Comparison of ENCODE assay signal across 16 cellular contexts in genomic region chr1:64687725-64688285, GRCh38. TPM values are rescaled to one million over a fixed set of nuclear protein-coding genes. Genes with fewer than 3 reads are reported as not detected.
DNase-seq lines count a peak whose midpoint lies in the region; ATAC-seq, FAIRE-seq and TF ChIP-seq lines count a peak whose summit lies in the region.
"Had no signal": no experiment of that assay in that cellular context is flagged by ENCODE, and none has a peak within 500 bp of the region (broad histone marks: within the 10 kb centered on the region; RNA-seq: fewer than 3 reads in every experiment).

No MANE protein-coding gene starts in this region.

- H3K27ac ChIP-seq in breast epithelium (peak overlapping the region in 1 of 2 donors; percentile 26), transverse colon (no peak overlapping the region)
- H3K27ac ChIP-seq: adrenal gland had no signal

- DNase-seq in MCF 10A (ENCODE audit: unreplicated experiment) (peak; percentile 28), breast epithelium (ENCODE audit: low spot score in 2 of 2) (no peak), amniotic epithelial cell (ENCODE audit: low read depth) (peak; percentile 65), left ventricle myocardium superior (no peak), transverse colon (peak; percentile 11), hepatic stellate cell (ENCODE audit: low spot score) (no peak), GM12891 (ENCODE audit: insufficient read length, low spot score) (no peak)
- DNase-seq: activated T-cell treated with anti-CD3 and anti-CD28 coated beads, Interleukin-2, amount 50 U/mL, for 24 hours; Caco-2; endodermal cell; NCI-H1092; NCI-H526; stimulated activated CD8-positive, alpha-beta memory T cell treated with anti-CD3 and anti-CD28 coated beads, Interleukin-4, amount 100 ng/mL, for 48 hours had no signal

- in situ Hi-C loops in transverse colon (cut with MboI; ENCODE audit: low pct_ligation_motif_present in 1 of 4, low pct_unique_long_range_greater_than_20kb in 1 of 4, low sequenced_read_pairs in 3 of 4), result loop anchor here in 3 of 4 donors (10.0 to 25.0 kb wide), 2 partner anchors 137 to 426 kb away; no protein-coding TSS in a partner anchor

- H3K27ac Mint-ChIP-seq in MCF 10A (ENCODE audit: low read depth, unreplicated experiment), result no peak overlapping the region
- H3K27ac Mint-ChIP-seq: activated T-cell treated with anti-CD3 and anti-CD28 coated beads, Interleukin-2, amount 50 U/mL, for 24 hours had no signal

- H3K4me1 ChIP-seq in breast epithelium, result no peaks in the 10 kb centered on the region
- H3K4me1 ChIP-seq in transverse colon, result peaks cover 0 to 12% (median 8%) of the 10 kb centered on the region in 4 donors
- H3K4me1 ChIP-seq: Caco-2 had no signal

- ATAC-seq in left ventricle myocardium superior (peak; percentile 27), GM21737 (IDR thresholded peaks at IDR 0.05; ENCODE audit: unreplicated experiment) (no peak)

- no TSS peak for BruUV-seq in MCF 10A (replicated peaks; lab: Mats Ljungman, UMichigan)

- H3K4me1 Mint-ChIP-seq in MCF 10A (ENCODE audit: insufficient read depth, unreplicated experiment), result peaks cover 19% of the 10 kb centered on the region

- no peaks in the 10 kb centered on the region for H3K27me3 ChIP-seq in breast epithelium
- H3K27me3 ChIP-seq in transverse colon, result no peaks in the 10 kb centered on the region
- H3K27me3 ChIP-seq: adrenal gland had no signal

- TF ChIP-seq EP300 in transverse colon (IDR thresholded peaks at IDR 0.05; ENCODE audit: low read depth), result no peak

- H3K36me3 Mint-ChIP-seq in MCF 10A (ENCODE audit: insufficient read depth, unreplicated experiment), result no peaks in the 10 kb centered on the region

- intact Hi-C loops in MCF 10A (cut with micrococcal nuclease) (loop anchor here (1.0 to 5.0 kb wide), 3 partner anchors 58 to 334 kb away; no protein-coding TSS in a partner anchor), breast epithelium (cut with DNase I; ENCODE audit: low total_unique reads) (loop anchor here (5.0 kb wide), 1 partner anchor 144 kb away; no protein-coding TSS in a partner anchor), left ventricle myocardium superior (cut with micrococcal nuclease) (loop anchor here (2.0 kb wide), 1 partner anchor 137 kb away; no protein-coding TSS in a partner anchor), transverse colon (cut with DNase I; ENCODE audit: low total_unique reads) (no loop called here)

- TF ChIP-seq CTCF in MCF 10A (IDR thresholded peaks at IDR 0.05; ENCODE audit: unreplicated experiment) (no peak), breast epithelium (IDR thresholded peaks at IDR 0.05) (no peak), transverse colon (IDR thresholded peaks at IDR 0.05) (no peak)

- POLR2A ChIA-PET in MCF 10A (lab: Yijun Ruan, JAX), result interaction anchor here (0.7 kb wide), 1 partner anchor 137 kb away, joined by 3 read pairs; no protein-coding TSS in a partner anchor

- H3K9me3 ChIP-seq in breast epithelium (no peaks in the 10 kb centered on the region), transverse colon (no peaks in the 10 kb centered on the region)
- H3K9me3 ChIP-seq: adrenal gland, Caco-2 had no signal

- H3K36me3 ChIP-seq in breast epithelium (no peaks in the 10 kb centered on the region), transverse colon (no peaks in the 10 kb centered on the region)

- CTCF ChIA-PET in MCF 10A (lab: Yijun Ruan, JAX), result interaction anchor here (0.6 to 3.9 kb wide), 10 partner anchors 9 to 1000 kb away, joined by 3 to 36 read pairs (median 3); no protein-coding TSS in a partner anchor

- H3K4me3 ChIP-seq in breast epithelium (no peak overlapping the region), transverse colon (no peak overlapping the region)
- H3K4me3 ChIP-seq: adrenal gland had no signal

- no peaks in the 10 kb centered on the region for H3K9me3 Mint-ChIP-seq in MCF 10A (ENCODE audit: unreplicated experiment)
- H3K9me3 Mint-ChIP-seq: activated T-cell treated with anti-CD3 and anti-CD28 coated beads, Interleukin-2, amount 50 U/mL, for 24 hours; endodermal cell had no signal

- TF ChIP-seq POLR2A in breast epithelium (IDR thresholded peaks at IDR 0.05) (no peak), transverse colon (IDR thresholded peaks at IDR 0.05) (no peak), GM12891 (IDR thresholded peaks at IDR 0.05; ENCODE audit: low read depth, low read length) (no peak)

- 61 to 74% methylated on average over 3 of the region's 3 CpGs for WGBS in transverse colon (ENCODE audit: low coverage in 1 of 2), 2 donors

- H3K4me3 Mint-ChIP-seq in MCF 10A (ENCODE audit: unreplicated experiment), result no peak overlapping the region
- H3K4me3 Mint-ChIP-seq: activated T-cell treated with anti-CD3 and anti-CD28 coated beads, Interleukin-2, amount 50 U/mL, for 24 hours; endodermal cell had no signal

- no peaks in the 10 kb centered on the region for H3K27me3 Mint-ChIP-seq in MCF 10A (ENCODE audit: insufficient read depth, unreplicated experiment)
- H3K27me3 Mint-ChIP-seq: activated T-cell treated with anti-CD3 and anti-CD28 coated beads, Interleukin-2, amount 50 U/mL, for 24 hours had no signal

- no peak for FAIRE-seq in GM12891 (lab: Jason Lieb, UNC)
- FAIRE-seq: urothelium cell line had no signal

TF ChIP-seq in GM12891, 5 proteins besides CTCF, POLR2A, EP300 and RAD21:
- TF ChIP-seq POLR2AphosphoS5 (IDR thresholded peaks at IDR 0.05; ENCODE audit: low read depth, low read length) (no peak), SPI1 (IDR thresholded peaks at IDR 0.05; ENCODE audit: low read depth, low read length) (no peak), PAX5 (IDR thresholded peaks at IDR 0.05; ENCODE audit: insufficient read depth, low read length, severe bottlenecking) (no peak), POU2F2 (IDR thresholded peaks at IDR 0.05; ENCODE audit: low read depth, low read length) (no peak), TAF1 (IDR thresholded peaks at IDR 0.05; ENCODE audit: low read depth, low read length) (no peak)

RNA-seq across cellular contexts. Expression of gene RAVER2, which starts 57.1 kb away (rescaled TPM):
- total RNA-seq in MCF 10A (2022) (5.3 and 5.9 TPM in 2 replicates), breast epithelium (10 to 100 TPM in 2 of 3 donors, 1 to 10 TPM in 1; 6.6 to 21.1 (median 17.0) TPM), left ventricle myocardium superior (32.6 TPM), transverse colon (10 to 100 TPM; 46.8 to 94.5 (median 71.0) TPM)
- 0.14 TPM for polyA plus RNA-seq in GM12891 (2012; ENCODE audit: low read depth, missing spikeins)

Comparison
In these comparisons a context has a peak if more than half of its experiments do, and no peak if none do; other contexts are left out.
1. DNase-seq: peak in MCF 10A (single experiment), amniotic epithelial cell (single experiment) and transverse colon (single experiment); none in breast epithelium (0 of 2), left ventricle myocardium superior (single experiment), hepatic stellate cell (single experiment) and GM12891 (single experiment).